ENCODE assay signal across 11 cellular contexts in the genomic region with DNA sequence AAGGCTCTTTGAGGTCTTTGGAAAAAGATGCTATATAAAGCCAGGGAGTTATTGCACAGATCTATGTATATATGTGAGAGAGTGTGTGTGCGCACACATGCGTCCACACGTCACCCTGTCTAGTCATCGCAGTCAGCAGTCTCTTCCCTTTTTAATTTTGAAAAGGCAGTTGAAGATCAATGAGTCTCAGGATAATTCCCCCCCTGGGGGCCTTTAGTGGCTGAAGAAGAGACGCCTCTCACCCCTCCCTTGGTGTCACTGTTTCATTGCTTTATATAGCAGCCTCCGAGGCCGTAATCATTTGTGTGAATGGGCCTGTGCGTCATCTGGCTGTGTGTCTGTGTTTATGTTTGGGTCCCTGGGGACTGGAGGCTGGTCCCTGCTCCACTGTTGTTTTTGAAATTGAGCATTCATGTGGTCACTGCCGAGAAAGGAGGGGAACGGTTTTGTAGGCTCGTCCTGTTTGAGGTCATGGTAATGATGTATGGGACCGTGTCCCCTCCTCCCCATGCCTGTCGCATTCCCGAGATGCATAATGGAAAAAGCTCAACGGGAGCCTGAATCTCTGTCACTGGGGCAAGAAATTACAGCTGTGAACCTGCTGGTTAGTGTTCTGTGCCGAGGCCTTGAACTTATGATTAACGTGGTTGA.
DNase-seq lines count a peak whose midpoint lies in the region; ATAC-seq, FAIRE-seq and TF ChIP-seq lines count a peak whose summit lies in the region.
"Had no signal": no experiment of that assay in that cellular context is flagged by ENCODE, and none has a peak within 500 bp of the region (broad histone marks: within the 10 kb centered on the region; RNA-seq: fewer than 3 reads in every experiment).

No MANE protein-coding gene starts in this region.

- H3K4me3 ChIP-seq in body of pancreas (no peak overlapping the region), kidney (ENCODE audit: low read length in 2 of 2) (no peak overlapping the region)
- H3K4me3 ChIP-seq in CD8-positive, alpha-beta memory T cell (ENCODE audit: low read length), result no peak overlapping the region
- H3K4me3 ChIP-seq: stomach had no signal

- POLR2A ChIA-PET in CD8-positive, alpha-beta memory T cell (lab: Charles Lee), result no interaction called here

- peak; percentile 40 for ATAC-seq in body of pancreas
- ATAC-seq: activated CD4-positive, CD25-positive, alpha-beta regulatory T cell treated with anti-CD3 and anti-CD28 coated beads, Interleukin-2, amount 50 U/mL, for 24 hours had no signal

- DNase-seq in NCI-H2081 (lab: John Stamatoyannopoulos, UW) (peak; percentile 52 to 61), NCI-H2081 treated with DMSO at 0.1 percent for 48 hours (lab: John Stamatoyannopoulos, UW) (no peak), body of pancreas (peak in 1 of 4 donors; percentile 22), kidney (peak; percentile 55), pons (ENCODE audit: low spot score) (no peak), amniotic stem cell (lab: John Stamatoyannopoulos, UW) (no peak)
- no peak for DNase-seq in CD8-positive, alpha-beta memory T cell
- no peak for DNase-seq in activated naive CD4-positive, alpha-beta T cell treated with anti-CD3 and anti-CD28 coated beads for 36 hours
- DNase-seq: stomach had no signal

- H3K36me3 ChIP-seq in body of pancreas (replicated peaks in 1 of 2; ENCODE audit: insufficient read depth in 1 of 2, low read depth in 2 of 2) (no peaks in the 10 kb centered on the region), kidney (ENCODE audit: control insufficient read depth in 1 of 2, insufficient read depth in 2 of 2, low read length in 2 of 2) (peaks cover 0 to 6% of the 10 kb centered on the region in 2 donors)
- H3K36me3 ChIP-seq in CD8-positive, alpha-beta memory T cell (ENCODE audit: insufficient read depth, low read length), result no peaks in the 10 kb centered on the region
- H3K36me3 ChIP-seq: stomach had no signal

- H3K27ac Mint-ChIP-seq in CD8-positive, alpha-beta memory T cell, result no peak overlapping the region
- no peak overlapping the region for H3K27ac Mint-ChIP-seq in activated naive CD4-positive, alpha-beta T cell treated with anti-CD3 and anti-CD28 coated beads for 36 hours

- H3K9ac ChIP-seq in kidney (ENCODE audit: low read length in 2 of 2), result no peak overlapping the region

- H3K4me1 Mint-ChIP-seq in CD8-positive, alpha-beta memory T cell, result peaks cover 4 to 9% (median 6%) of the 10 kb centered on the region in 3 donors
- peaks cover 4% of the 10 kb centered on the region for H3K4me1 Mint-ChIP-seq in activated naive CD4-positive, alpha-beta T cell treated with anti-CD3 and anti-CD28 coated beads for 36 hours (ENCODE audit: low read depth)

- no peaks in the 10 kb centered on the region for H3K9me3 Mint-ChIP-seq in CD8-positive, alpha-beta memory T cell
- no peaks in the 10 kb centered on the region for H3K9me3 Mint-ChIP-seq in activated naive CD4-positive, alpha-beta T cell treated with anti-CD3 and anti-CD28 coated beads for 36 hours

- FAIRE-seq in kidney (lab: Jason Lieb, UNC), result no peak
- FAIRE-seq: A204.1 had no signal

- no peak for TF ChIP-seq POLR2A in body of pancreas (IDR thresholded peaks at IDR 0.05)

- no peaks in the 10 kb centered on the region for H3K27me3 ChIP-seq in body of pancreas
- no peaks in the 10 kb centered on the region for H3K27me3 ChIP-seq in CD8-positive, alpha-beta memory T cell (ENCODE audit: insufficient read depth, low read length, poor library complexity, severe bottlenecking)
- H3K27me3 ChIP-seq: stomach had no signal

- H3K27ac ChIP-seq in body of pancreas (no peak overlapping the region), kidney (ENCODE audit: low read depth in 2 of 2, low read length in 2 of 2) (no peak overlapping the region)
- no peak overlapping the region for H3K27ac ChIP-seq in CD8-positive, alpha-beta memory T cell (ENCODE audit: low read depth, low read length)
- H3K27ac ChIP-seq: stomach had no signal

- intact Hi-C loops in body of pancreas (cut with DNase I), result no loop called here
- intact Hi-C loops in kidney (cut with DNase I), result no loop called here
- intact Hi-C loops in activated naive CD4-positive, alpha-beta T cell treated with anti-CD3 and anti-CD28 coated beads for 36 hours (cut with micrococcal nuclease), result no loop called here

- CTCF ChIA-PET in CD8-positive, alpha-beta memory T cell (lab: Charles Lee), result no interaction called here
- CTCF ChIA-PET in activated naive CD4-positive, alpha-beta T cell treated with anti-CD3 and anti-CD28 coated beads for 36 hours (lab: Charles Lee), result no interaction called here

- no peaks in the 10 kb centered on the region for H3K27me3 Mint-ChIP-seq in CD8-positive, alpha-beta memory T cell
- H3K27me3 Mint-ChIP-seq in activated naive CD4-positive, alpha-beta T cell treated with anti-CD3 and anti-CD28 coated beads for 36 hours (ENCODE audit: low read depth), result no peaks in the 10 kb centered on the region

- H3K9me3 ChIP-seq in body of pancreas, result no peaks in the 10 kb centered on the region
- H3K9me3 ChIP-seq in kidney (ENCODE audit: control insufficient read depth in 1 of 2, low read length in 2 of 2), result no peaks in the 10 kb centered on the region
- H3K9me3 ChIP-seq in CD8-positive, alpha-beta memory T cell (ENCODE audit: low read length), result no peaks in the 10 kb centered on the region
- H3K9me3 ChIP-seq: stomach had no signal

- no peak for TF ChIP-seq CTCF in body of pancreas (IDR thresholded peaks at IDR 0.05)
- TF ChIP-seq CTCF in kidney (IDR thresholded peaks at IDR 0.05; ENCODE audit: borderline replicate concordance, extremely low read depth, insufficient read depth), result no peak

- H3K4me1 ChIP-seq in body of pancreas (no peaks in the 10 kb centered on the region), kidney (ENCODE audit: control insufficient read depth in 1 of 2, insufficient read depth in 1 of 2, low read depth in 1 of 2, low read length in 2 of 2) (peaks cover 23 to 27% of the 10 kb centered on the region in 2 donors)
- no peaks in the 10 kb centered on the region for H3K4me1 ChIP-seq in CD8-positive, alpha-beta memory T cell (ENCODE audit: insufficient read depth, low read length)

- peaks cover 0 to 10% (median 9%) of the 10 kb centered on the region in 3 donors for H3K36me3 Mint-ChIP-seq in CD8-positive, alpha-beta memory T cell
- peaks cover 2% of the 10 kb centered on the region for H3K36me3 Mint-ChIP-seq in activated naive CD4-positive, alpha-beta T cell treated with anti-CD3 and anti-CD28 coated beads for 36 hours (ENCODE audit: low read depth)

- H3K4me3 Mint-ChIP-seq in CD8-positive, alpha-beta memory T cell, result no peak overlapping the region
- H3K4me3 Mint-ChIP-seq in activated naive CD4-positive, alpha-beta T cell treated with anti-CD3 and anti-CD28 coated beads for 36 hours, result no peak overlapping the region

- WGBS in body of pancreas, 2 donors, result 79% methylated on average over 14 to 17 of the region's 17 CpGs

Comparison
In these comparisons a context has a peak if more than half of its experiments do, and no peak if none do; other contexts are left out.
1. DNase-seq: peak in NCI-H2081 (2 of 2) and kidney (single experiment); none in NCI-H2081 treated with DMSO at 0.1 percent for 48 hours (single experiment), CD8-positive, alpha-beta memory T cell (0 of 5), pons (single experiment), amniotic stem cell (single experiment) and activated naive CD4-positive, alpha-beta T cell treated with anti-CD3 and anti-CD28 coated beads for 36 hours (single experiment).